In genomic region chr19:40923934-40924391, GRCh38 we compare ENCODE assay signal across 2 cellular contexts.
A peak's percentile ranks its signal among the peaks of the same experiment; 100 is the strongest.
TF ChIP-seq lines count a peak whose summit lies in the region.

No MANE protein-coding gene starts in this region.

TF ChIP-seq in liver, 16 proteins besides CTCF, POLR2A, EP300 and RAD21 (continued from another document):
- TF ChIP-seq, protein P1, sequence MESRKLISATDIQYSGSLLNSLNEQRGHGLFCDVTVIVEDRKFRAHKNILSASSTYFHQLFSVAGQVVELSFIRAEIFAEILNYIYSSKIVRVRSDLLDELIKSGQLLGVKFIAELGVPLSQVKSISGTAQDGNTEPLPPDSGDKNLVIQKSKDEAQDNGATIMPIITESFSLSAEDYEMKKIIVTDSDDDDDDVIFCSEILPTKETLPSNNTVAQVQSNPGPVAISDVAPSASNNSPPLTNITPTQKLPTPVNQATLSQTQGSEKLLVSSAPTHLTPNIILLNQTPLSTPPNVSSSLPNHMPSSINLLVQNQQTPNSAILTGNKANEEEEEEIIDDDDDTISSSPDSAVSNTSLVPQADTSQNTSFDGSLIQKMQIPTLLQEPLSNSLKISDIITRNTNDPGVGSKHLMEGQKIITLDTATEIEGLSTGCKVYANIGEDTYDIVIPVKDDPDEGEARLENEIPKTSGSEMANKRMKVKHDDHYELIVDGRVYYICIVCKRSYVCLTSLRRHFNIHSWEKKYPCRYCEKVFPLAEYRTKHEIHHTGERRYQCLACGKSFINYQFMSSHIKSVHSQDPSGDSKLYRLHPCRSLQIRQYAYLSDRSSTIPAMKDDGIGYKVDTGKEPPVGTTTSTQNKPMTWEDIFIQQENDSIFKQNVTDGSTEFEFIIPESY (IDR thresholded peaks at IDR 0.05) = peak; percentile 87
- TF ChIP-seq GABPA (IDR thresholded peaks at IDR 0.05 in 1 of 2, conservative IDR thresholded peaks at IDR 0.05 in 1 of 2) (peak in 1 of 2 donors; percentile 24), YY1 (IDR thresholded peaks at IDR 0.05) (peak; percentile 55), FOXA1 (IDR thresholded peaks at IDR 0.05) (peak; percentile 49), MAX (IDR thresholded peaks at IDR 0.05) (peak; percentile 86), REST (IDR thresholded peaks at IDR 0.05) (peak; percentile 51), HNF4A (conservative IDR thresholded peaks at IDR 0.05) (peak; percentile 93 to 96), JUND (IDR thresholded peaks at IDR 0.05) (peak in 1 of 2 donors; percentile 89), TAF1 (conservative IDR thresholded peaks at IDR 0.05) (no peak), NR2F2 (IDR thresholded peaks at IDR 0.05) (no peak), HNF4G (IDR thresholded peaks at IDR 0.05) (peak; percentile 91), EGR1 (IDR thresholded peaks at IDR 0.05; ENCODE audit: low read depth in 2 of 2) (peak; percentile 83 to 97), FOXA2 (IDR thresholded peaks at IDR 0.05) (peak; percentile 77)
- TF ChIP-seq, protein P2, sequence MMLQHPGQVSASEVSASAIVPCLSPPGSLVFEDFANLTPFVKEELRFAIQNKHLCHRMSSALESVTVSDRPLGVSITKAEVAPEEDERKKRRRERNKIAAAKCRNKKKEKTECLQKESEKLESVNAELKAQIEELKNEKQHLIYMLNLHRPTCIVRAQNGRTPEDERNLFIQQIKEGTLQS (IDR thresholded peaks at IDR 0.05) = no peak

TF ChIP-seq in HepG2, 621 proteins besides CTCF, POLR2A, EP300 and RAD21 (continued from another document):
- TF ChIP-seq U2AF1 (optimal IDR thresholded peaks at IDR 0.05; ENCODE audit: low read depth, low read length) (no peak), SMAD9 (CRISPR knock-in tag; IDR thresholded peaks at IDR 0.05) (no peak), SMC3 (IDR thresholded peaks at IDR 0.05; ENCODE audit: low read length) (no peak), CHCHD3 (CRISPR knock-in tag; IDR thresholded peaks at IDR 0.05) (no peak), ARID3A (IDR thresholded peaks at IDR 0.05; ENCODE audit: low read depth, low read length) (no peak)
- TF ChIP-seq, protein P3, sequence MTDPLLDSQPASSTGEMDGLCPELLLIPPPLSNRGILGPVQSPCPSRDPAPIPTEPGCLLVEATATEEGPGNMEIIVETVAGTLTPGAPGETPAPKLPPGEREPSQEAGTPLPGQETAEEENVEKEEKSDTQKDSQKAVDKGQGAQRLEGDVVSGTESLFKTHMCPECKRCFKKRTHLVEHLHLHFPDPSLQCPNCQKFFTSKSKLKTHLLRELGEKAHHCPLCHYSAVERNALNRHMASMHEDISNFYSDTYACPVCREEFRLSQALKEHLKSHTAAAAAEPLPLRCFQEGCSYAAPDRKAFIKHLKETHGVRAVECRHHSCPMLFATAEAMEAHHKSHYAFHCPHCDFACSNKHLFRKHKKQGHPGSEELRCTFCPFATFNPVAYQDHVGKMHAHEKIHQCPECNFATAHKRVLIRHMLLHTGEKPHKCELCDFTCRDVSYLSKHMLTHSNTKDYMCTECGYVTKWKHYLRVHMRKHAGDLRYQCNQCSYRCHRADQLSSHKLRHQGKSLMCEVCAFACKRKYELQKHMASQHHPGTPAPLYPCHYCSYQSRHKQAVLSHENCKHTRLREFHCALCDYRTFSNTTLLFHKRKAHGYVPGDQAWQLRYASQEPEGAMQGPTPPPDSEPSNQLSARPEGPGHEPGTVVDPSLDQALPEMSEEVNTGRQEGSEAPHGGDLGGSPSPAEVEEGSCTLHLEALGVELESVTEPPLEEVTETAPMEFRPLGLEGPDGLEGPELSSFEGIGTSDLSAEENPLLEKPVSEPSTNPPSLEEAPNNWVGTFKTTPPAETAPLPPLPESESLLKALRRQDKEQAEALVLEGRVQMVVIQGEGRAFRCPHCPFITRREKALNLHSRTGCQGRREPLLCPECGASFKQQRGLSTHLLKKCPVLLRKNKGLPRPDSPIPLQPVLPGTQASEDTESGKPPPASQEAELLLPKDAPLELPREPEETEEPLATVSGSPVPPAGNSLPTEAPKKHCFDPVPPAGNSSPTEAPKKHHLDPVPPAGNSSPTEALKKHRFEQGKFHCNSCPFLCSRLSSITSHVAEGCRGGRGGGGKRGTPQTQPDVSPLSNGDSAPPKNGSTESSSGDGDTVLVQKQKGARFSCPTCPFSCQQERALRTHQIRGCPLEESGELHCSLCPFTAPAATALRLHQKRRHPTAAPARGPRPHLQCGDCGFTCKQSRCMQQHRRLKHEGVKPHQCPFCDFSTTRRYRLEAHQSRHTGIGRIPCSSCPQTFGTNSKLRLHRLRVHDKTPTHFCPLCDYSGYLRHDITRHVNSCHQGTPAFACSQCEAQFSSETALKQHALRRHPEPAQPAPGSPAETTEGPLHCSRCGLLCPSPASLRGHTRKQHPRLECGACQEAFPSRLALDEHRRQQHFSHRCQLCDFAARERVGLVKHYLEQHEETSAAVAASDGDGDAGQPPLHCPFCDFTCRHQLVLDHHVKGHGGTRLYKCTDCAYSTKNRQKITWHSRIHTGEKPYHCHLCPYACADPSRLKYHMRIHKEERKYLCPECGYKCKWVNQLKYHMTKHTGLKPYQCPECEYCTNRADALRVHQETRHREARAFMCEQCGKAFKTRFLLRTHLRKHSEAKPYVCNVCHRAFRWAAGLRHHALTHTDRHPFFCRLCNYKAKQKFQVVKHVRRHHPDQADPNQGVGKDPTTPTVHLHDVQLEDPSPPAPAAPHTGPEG (CRISPR knock-in tag; IDR thresholded peaks at IDR 0.05) = no peak
